Comparison of ENCODE assay signal across 8 cellular contexts in genomic region chr9:4942042-4942691, GRCh38. TPM values are rescaled to one million over a fixed set of nuclear protein-coding genes. Genes with fewer than 3 reads are reported as not detected.
DNase-seq lines count a peak whose midpoint lies in the region; ATAC-seq and TF ChIP-seq lines count a peak whose summit lies in the region.
"Not testable (repeated sequence)": the region's sequence is repeated elsewhere in the genome, so short reads cannot be mapped to it uniquely, and the experiment has no call there.

No MANE protein-coding gene starts in this region.

- H3K4me1 Mint-ChIP-seq in T-helper 1 cell treated with Interleukin-12 subunit alpha and Interleukin-12 subunit beta and Interleukin-4 antibody, amounts not matched to agents 30 μg/mL and 1 μg/mL, for 36 hours (ENCODE audit: low read depth) = peaks cover 55% of the 10 kb centered on the region
- H3K4me1 Mint-ChIP-seq in activated T-helper 2 cell treated with anti-CD3 and anti-CD28 coated beads, Interferon-gamma antibody, Interleukin-2, Interleukin-4, amounts not matched to agents 10 μg/mL and 5 μg/mL and 100 μg/mL, durations not matched to agents 14 hours and 24 hours and 36 hours (ENCODE audit: low read depth) = peaks cover 62% of the 10 kb centered on the region

- H3K36me3 Mint-ChIP-seq in T-helper 1 cell treated with Interleukin-12 subunit alpha and Interleukin-12 subunit beta and Interleukin-4 antibody, amounts not matched to agents 30 μg/mL and 1 μg/mL, for 36 hours (ENCODE audit: low read depth); activated T-helper 2 cell treated with anti-CD3 and anti-CD28 coated beads, Interferon-gamma antibody, Interleukin-2, Interleukin-4, amounts not matched to agents 10 μg/mL and 5 μg/mL and 100 μg/mL, durations not matched to agents 14 hours and 24 hours and 36 hours (ENCODE audit: low read depth): not testable (repeated sequence)

- H3F3A ChIP-seq in GM23248 (ENCODE audit: insufficient read depth) = not testable (repeated sequence)

- H3K9me2 ChIP-seq in GM23248 (ENCODE audit: insufficient read depth) = not testable (repeated sequence)

- H4K20me1 ChIP-seq in GM23248 (ENCODE audit: insufficient read depth) = not testable (repeated sequence)

- not testable (repeated sequence) for H3K27me3 ChIP-seq in GM23248 (replicated peaks; ENCODE audit: insufficient read depth); brain microvascular endothelial cell (replicated peaks); gastrocnemius medialis

- ATAC-seq in gastrocnemius medialis = peak; percentile 44 to 79

- WGBS in GM23248 (ENCODE audit: low coverage in 1 of 2, low lambda C conversion rate in 2 of 2, missing lambda C conversion rate in 2 of 2), 2 experiments = 85 to 88% methylated on average over 7 of the region's 7 CpGs

- not testable (repeated sequence) for H3K9me3 ChIP-seq in GM23248 (ENCODE audit: low read depth); gastrocnemius medialis

- H2AFZ ChIP-seq in GM23248 = not testable (repeated sequence)

- peak; percentile 10 for TF ChIP-seq CTCF in brain microvascular endothelial cell (IDR thresholded peaks at IDR 0.05; ENCODE audit: low read depth, low read length, missing control alignments)
- not testable (repeated sequence) for TF ChIP-seq CTCF in fibroblast of the aortic adventitia (IDR thresholded peaks at IDR 0.05; ENCODE audit: insufficient read depth, low read length); gastrocnemius medialis (IDR thresholded peaks at IDR 0.05 in 4 of 5, conservative IDR thresholded peaks at IDR 0.05 in 1 of 5)

- H3K9ac ChIP-seq in GM23248 = not testable (repeated sequence)

- not testable (repeated sequence) for H3K36me3 ChIP-seq in GM23248 (ENCODE audit: low read depth); brain microvascular endothelial cell (replicated peaks); gastrocnemius medialis

- not testable (repeated sequence) for H3K4me1 ChIP-seq in GM23248 (ENCODE audit: insufficient read depth)
- H3K4me1 ChIP-seq in gastrocnemius medialis = peaks cover 22 to 45% of the 10 kb centered on the region in 2 donors

- not testable (repeated sequence) for H3K9me3 Mint-ChIP-seq in T-helper 1 cell treated with Interleukin-12 subunit alpha and Interleukin-12 subunit beta and Interleukin-4 antibody, amounts not matched to agents 30 μg/mL and 1 μg/mL, for 36 hours; activated T-helper 2 cell treated with anti-CD3 and anti-CD28 coated beads, Interferon-gamma antibody, Interleukin-2, Interleukin-4, amounts not matched to agents 10 μg/mL and 5 μg/mL and 100 μg/mL, durations not matched to agents 14 hours and 24 hours and 36 hours

- not testable (repeated sequence) for TF ChIP-seq POLR2A in gastrocnemius medialis (IDR thresholded peaks at IDR 0.05)

- DNase-seq in AG08395 (ENCODE audit: low spot score) = peak; percentile 6
- peak; percentile 33 for DNase-seq in GM23248
- peak; percentile 33 for DNase-seq in NCI-H226
- DNase-seq in activated T-helper 2 cell treated with anti-CD3 and anti-CD28 coated beads, Interferon-gamma antibody, Interleukin-2, Interleukin-4, amounts not matched to agents 10 μg/mL and 5 μg/mL and 100 μg/mL, durations not matched to agents 14 hours and 24 hours and 36 hours (ENCODE audit: low spot score); gastrocnemius medialis: not testable (repeated sequence)
- peak; percentile 19 for DNase-seq in brain microvascular endothelial cell
- DNase-seq in fibroblast of the aortic adventitia (ENCODE audit: low read depth) = peak; percentile 66

- H3K4me2 ChIP-seq in GM23248 (ENCODE audit: unreplicated experiment) = not testable (repeated sequence)

- not testable (repeated sequence) for H3K27ac ChIP-seq in GM23248, brain microvascular endothelial cell
- peak overlapping the region; percentile 32 to 61 (median 43) for H3K27ac ChIP-seq in gastrocnemius medialis

- H3K27me3 Mint-ChIP-seq in T-helper 1 cell treated with Interleukin-12 subunit alpha and Interleukin-12 subunit beta and Interleukin-4 antibody, amounts not matched to agents 30 μg/mL and 1 μg/mL, for 36 hours (ENCODE audit: low read depth); activated T-helper 2 cell treated with anti-CD3 and anti-CD28 coated beads, Interferon-gamma antibody, Interleukin-2, Interleukin-4, amounts not matched to agents 10 μg/mL and 5 μg/mL and 100 μg/mL, durations not matched to agents 14 hours and 24 hours and 36 hours (ENCODE audit: low read depth): not testable (repeated sequence)

- H3K4me3 Mint-ChIP-seq in T-helper 1 cell treated with Interleukin-12 subunit alpha and Interleukin-12 subunit beta and Interleukin-4 antibody, amounts not matched to agents 30 μg/mL and 1 μg/mL, for 36 hours; activated T-helper 2 cell treated with anti-CD3 and anti-CD28 coated beads, Interferon-gamma antibody, Interleukin-2, Interleukin-4, amounts not matched to agents 10 μg/mL and 5 μg/mL and 100 μg/mL, durations not matched to agents 14 hours and 24 hours and 36 hours (ENCODE audit: low read depth): not testable (repeated sequence)

- in situ Hi-C loops in GM23248 (cut with MboI); brain microvascular endothelial cell (cut with HindIII; ENCODE audit: low pct_ligation_motif_present, low sequenced_read_pairs); gastrocnemius medialis (cut with MboI; ENCODE audit: low sequenced_read_pairs in 4 of 4): not testable (repeated sequence)

- peak overlapping the region; percentile 47 for H3K27ac Mint-ChIP-seq in T-helper 1 cell treated with Interleukin-12 subunit alpha and Interleukin-12 subunit beta and Interleukin-4 antibody, amounts not matched to agents 30 μg/mL and 1 μg/mL, for 36 hours
- H3K27ac Mint-ChIP-seq in activated T-helper 2 cell treated with anti-CD3 and anti-CD28 coated beads, Interferon-gamma antibody, Interleukin-2, Interleukin-4, amounts not matched to agents 10 μg/mL and 5 μg/mL and 100 μg/mL, durations not matched to agents 14 hours and 24 hours and 36 hours = peak overlapping the region; percentile 61

- not testable (repeated sequence) for H3K79me2 ChIP-seq in GM23248 (ENCODE audit: insufficient read depth)

- not testable (repeated sequence) for H3K4me3 ChIP-seq in GM23248; brain microvascular endothelial cell (ENCODE audit: low read depth, low read length); fibroblast of the aortic adventitia (ENCODE audit: low read depth, low read length); gastrocnemius medialis

- intact Hi-C loops in activated T-helper 2 cell treated with anti-CD3 and anti-CD28 coated beads, Interferon-gamma antibody, Interleukin-2, Interleukin-4, amounts not matched to agents 10 μg/mL and 5 μg/mL and 100 μg/mL, durations not matched to agents 14 hours and 24 hours and 36 hours (cut with micrococcal nuclease); gastrocnemius medialis (cut with DNase I; ENCODE audit: low total_unique reads): not testable (repeated sequence)

RNA-seq across cellular contexts. Expression of gene JAK2, which starts 42.9 kb away (rescaled TPM):
- 6.5 and 6.7 TPM in 2 replicates for total RNA-seq in GM23248 (2014; rRNA removed; shearing (Covaris generic))
- polyA plus RNA-seq in GM23248 (2016; fragmentation: Nextera tagmentation; extraction: Ambion mirVana) = 4.1 and 5.0 TPM in 2 replicates
- 29.4 and 32.3 TPM in 2 replicates for total RNA-seq in activated T-helper 2 cell treated with anti-CD3 and anti-CD28 coated beads, Interferon-gamma antibody, Interleukin-2, Interleukin-4, amounts not matched to agents 10 μg/mL and 5 μg/mL and 100 μg/mL, durations not matched to agents 14 hours and 24 hours and 36 hours
- total RNA-seq in fibroblast of the aortic adventitia (ENCODE audit: low replicate concordance) = 13.2 and 19.2 TPM in 2 replicates
- total RNA-seq in gastrocnemius medialis = 10 to 100 TPM in 2 of 4 donors, 1 to 10 TPM in 2; 4.6 to 16.5 (median 9.0) TPM
